ENCODE assay signal across 9 cellular contexts in genomic region chr3:125602752-125603649, GRCh38. TPM values are rescaled to one million over a fixed set of nuclear protein-coding genes. Genes with fewer than 3 reads are reported as not detected.
DNase-seq lines count a peak whose midpoint lies in the region; ATAC-seq lines count a peak whose summit lies in the region.
"Had no signal": no experiment of that assay in that cellular context is flagged by ENCODE, and none has a peak within 500 bp of the region (broad histone marks: within the 10 kb centered on the region; RNA-seq: fewer than 3 reads in every experiment).

No MANE protein-coding gene starts in this region.

- DNase-seq in HT-29 (ENCODE audit: low spot score) = peak; percentile 37
- peak; percentile 76 for DNase-seq in amniotic epithelial cell (ENCODE audit: low read depth)
- peak in 34 of 42 donors; percentile 17 to 75 (median 53) for DNase-seq in head of caudate nucleus
- DNase-seq in 8988T = no peak
- no peak for DNase-seq in GM19238 (ENCODE audit: insufficient read length, low spot score)
- DNase-seq: activated B cell treated with CpG ODN at 0.5 μM for 24 hours; effector memory CD8-positive, alpha-beta T cell had no signal

- no peak for ATAC-seq in GM21619 (IDR thresholded peaks at IDR 0.05; ENCODE audit: unreplicated experiment)
- ATAC-seq: effector memory CD8-positive, alpha-beta T cell had no signal

- H3K27ac ChIP-seq in temporal lobe (ENCODE audit: low read depth, low read length) = peak overlapping the region; percentile 69

- intact Hi-C loops in head of caudate nucleus (cut with DNase I) = no loop called here

RNA-seq across cellular contexts. Expression of gene OSBPL11, which starts 7.7 kb away (rescaled TPM):
- total RNA-seq in HT-29 (2014; rRNA removed; shearing (Covaris generic)) = 2.9 and 3.3 TPM in 2 replicates
- total RNA-seq in temporal lobe = 17.7 TPM

Comparison
In these comparisons a context has a peak if more than half of its experiments do, and no peak if none do; other contexts are left out.
1. DNase-seq: peak in HT-29 (single experiment), amniotic epithelial cell (single experiment) and head of caudate nucleus (34 of 42); none in 8988T (single experiment) and GM19238 (single experiment).